Comparison of ENCODE assay signal across 13 cellular contexts in genomic region chr1:27406354-27406665, GRCh38. TPM values are rescaled to one million over a fixed set of nuclear protein-coding genes. Genes with fewer than 3 reads are reported as not detected.
A peak's percentile ranks its signal among the peaks of the same experiment; 100 is the strongest.
DNase-seq lines count a peak whose midpoint lies in the region; ATAC-seq and TF ChIP-seq lines count a peak whose summit lies in the region.
"Had no signal": no experiment of that assay in that cellular context is flagged by ENCODE, and none has a peak within 500 bp of the region (broad histone marks: within the 10 kb centered on the region; RNA-seq: fewer than 3 reads in every experiment).

No MANE protein-coding gene starts in this region.

- TF ChIP-seq POLR2A in transverse colon (IDR thresholded peaks at IDR 0.05), result no peak

- H3K4me3 ChIP-seq in transverse colon, result no peak overlapping the region
- H3K4me3 ChIP-seq in MG63, result no peak overlapping the region

- peaks cover 10 to 54% (median 42%) of the 10 kb centered on the region in 4 donors for H3K4me1 ChIP-seq in transverse colon

- in situ Hi-C loops in transverse colon (cut with MboI; ENCODE audit: low pct_ligation_motif_present in 1 of 4, low pct_unique_long_range_greater_than_20kb in 1 of 4, low sequenced_read_pairs in 3 of 4), result loop anchor here in 1 of 4 donors (10.0 kb wide), 1 partner anchor 198 kb away; the partner anchor contains the start of gene AHDC1

- TF ChIP-seq CTCF in transverse colon (IDR thresholded peaks at IDR 0.05), result no peak

- no peaks in the 10 kb centered on the region for H3K27me3 Mint-ChIP-seq in dendritic cell treated with granulocyte-macrophage colony-stimulating factor and Interleukin-4, amounts not matched to agents 40 ng/mL and 50 ng/mL, for 4 days
- no peaks in the 10 kb centered on the region for H3K27me3 Mint-ChIP-seq in naive B cell

- peak overlapping the region; percentile 4 to 82 (median 72) for H3K27ac ChIP-seq in transverse colon

- ATAC-seq in activated naive CD4-positive, alpha-beta T cell treated with anti-CD3 and anti-CD28 coated beads, Interleukin-2, amount 50 U/mL, for 72 hours, result no peak
- no peak for ATAC-seq in naive B cell (ENCODE audit: low read depth in 2 of 2)
- ATAC-seq: PC-3 had no signal

- DNase-seq in activated naive CD4-positive, alpha-beta T cell treated with anti-CD3 and anti-CD28 coated beads, Interleukin-2, amount 50 U/mL, for 72 hours (ENCODE audit: low spot score in 2 of 2), result no peak
- DNase-seq in activated naive CD4-positive, alpha-beta T cell treated with Interleukin-2 at 50 U/mL for 16 hours, result no peak
- DNase-seq in naive B cell (no peak), transverse colon (no peak), middle frontal gyrus (ENCODE audit: extremely low spot score, low spot score) (no peak), MG63 (no peak), NCI-H526 treated with DMSO at 0.1 percent for 48 hours (lab: John Stamatoyannopoulos, UW) (no peak)
- DNase-seq: MM.1S, occipital lobe, PC-3 had no signal

- peak overlapping the region; percentile 24 to 91 for H3K27ac Mint-ChIP-seq in activated naive CD4-positive, alpha-beta T cell treated with anti-CD3 and anti-CD28 coated beads, Interleukin-2, amount 50 U/mL, for 72 hours
- peak overlapping the region; percentile 16 for H3K27ac Mint-ChIP-seq in dendritic cell treated with granulocyte-macrophage colony-stimulating factor and Interleukin-4, amounts not matched to agents 40 ng/mL and 50 ng/mL, for 4 days
- peak overlapping the region in 5 of 6 donors; percentile 18 to 94 (median 86) for H3K27ac Mint-ChIP-seq in naive B cell
- H3K27ac Mint-ChIP-seq: activated T-helper 2 cell treated with anti-CD3 and anti-CD28 coated beads, Interferon-gamma antibody, Interleukin-2, Interleukin-4, amounts not matched to agents 10 μg/mL and 5 μg/mL and 100 μg/mL, durations not matched to agents 14 hours and 24 hours and 36 hours had no signal

- H3K9me3 Mint-ChIP-seq in activated naive CD4-positive, alpha-beta T cell treated with anti-CD3 and anti-CD28 coated beads, Interleukin-2, amount 50 U/mL, for 72 hours, result no peaks in the 10 kb centered on the region
- H3K9me3 Mint-ChIP-seq in dendritic cell treated with granulocyte-macrophage colony-stimulating factor and Interleukin-4, amounts not matched to agents 40 ng/mL and 50 ng/mL, for 4 days, result no peaks in the 10 kb centered on the region
- H3K9me3 Mint-ChIP-seq in naive B cell, result no peaks in the 10 kb centered on the region
- H3K9me3 Mint-ChIP-seq: activated T-helper 2 cell treated with anti-CD3 and anti-CD28 coated beads, Interferon-gamma antibody, Interleukin-2, Interleukin-4, amounts not matched to agents 10 μg/mL and 5 μg/mL and 100 μg/mL, durations not matched to agents 14 hours and 24 hours and 36 hours had no signal

- H3K27me3 ChIP-seq in transverse colon (no peaks in the 10 kb centered on the region), MG63 (no peaks in the 10 kb centered on the region)

- H3K9me3 ChIP-seq in transverse colon, result no peaks in the 10 kb centered on the region
- no peaks in the 10 kb centered on the region for H3K9me3 ChIP-seq in MG63

- no peaks in the 10 kb centered on the region for H3K36me3 Mint-ChIP-seq in activated naive CD4-positive, alpha-beta T cell treated with anti-CD3 and anti-CD28 coated beads, Interleukin-2, amount 50 U/mL, for 72 hours
- peaks cover 76% of the 10 kb centered on the region for H3K36me3 Mint-ChIP-seq in dendritic cell treated with granulocyte-macrophage colony-stimulating factor and Interleukin-4, amounts not matched to agents 40 ng/mL and 50 ng/mL, for 4 days (ENCODE audit: low read depth)
- H3K36me3 Mint-ChIP-seq in naive B cell, result peaks cover 7 to 12% of the 10 kb centered on the region in 2 donors

- no peak for TF ChIP-seq EP300 in transverse colon (IDR thresholded peaks at IDR 0.05; ENCODE audit: low read depth)

- no peak overlapping the region for H3K4me3 Mint-ChIP-seq in dendritic cell treated with granulocyte-macrophage colony-stimulating factor and Interleukin-4, amounts not matched to agents 40 ng/mL and 50 ng/mL, for 4 days
- H3K4me3 Mint-ChIP-seq in naive B cell, result peak overlapping the region in 3 of 8 donors; percentile 35 to 47 (median 42)

- WGBS in transverse colon (ENCODE audit: low coverage in 1 of 2), 2 donors, result 69% methylated on average over 4 of the region's 4 CpGs; no CpG with 5 or more reads in 1 of the 2 donors

- intact Hi-C loops in dendritic cell treated with granulocyte-macrophage colony-stimulating factor and Interleukin-4, amounts not matched to agents 40 ng/mL and 50 ng/mL, for 4 days (cut with micrococcal nuclease), result loop anchor here (10.0 kb wide), 1 partner anchor 258 kb away; no protein-coding TSS in a partner anchor
- intact Hi-C loops in transverse colon (cut with DNase I; ENCODE audit: low total_unique reads), result no loop called here

- peaks cover 61% of the 10 kb centered on the region for H3K4me1 Mint-ChIP-seq in dendritic cell treated with granulocyte-macrophage colony-stimulating factor and Interleukin-4, amounts not matched to agents 40 ng/mL and 50 ng/mL, for 4 days (ENCODE audit: low read depth)
- H3K4me1 Mint-ChIP-seq in naive B cell, result peaks cover 38 to 69% (median 68%) of the 10 kb centered on the region in 3 donors

- H3K36me3 ChIP-seq in transverse colon, result peaks cover 0 to 35% (median 15%) of the 10 kb centered on the region in 4 donors
- H3K36me3 ChIP-seq in MG63, result peaks cover 38% of the 10 kb centered on the region

RNA-seq across cellular contexts. Expression of gene GPR3, which starts 13.9 kb away (rescaled TPM):
- under 1 TPM; 0.25 to 0.72 TPM for total RNA-seq in activated naive CD4-positive, alpha-beta T cell treated with anti-CD3 and anti-CD28 coated beads, Interleukin-2, amount 50 U/mL, for 72 hours
- under 1 TPM in 4 of 6 donors, not detected in 2; 0.12 to 0.64 (median 0.35) TPM for polyA plus RNA-seq in naive B cell (ENCODE audit: low read depth in 6 of 6)
- total RNA-seq in transverse colon, result not detected
- total RNA-seq in MG63 (2014; rRNA removed; shearing (Covaris generic); ENCODE audit: low replicate concordance), result not detected in 2 replicates
- total RNA-seq: occipital lobe had no signal

RNA-seq across cellular contexts. Expression of gene CD164L2, which starts 23.2 kb away (rescaled TPM):
- total RNA-seq in activated naive CD4-positive, alpha-beta T cell treated with anti-CD3 and anti-CD28 coated beads, Interleukin-2, amount 50 U/mL, for 72 hours, result not detected
- not detected for polyA plus RNA-seq in naive B cell (ENCODE audit: low read depth in 6 of 6)
- not detected for total RNA-seq in transverse colon
- not detected in 2 replicates for total RNA-seq in MG63 (2014; rRNA removed; shearing (Covaris generic); ENCODE audit: low replicate concordance)
- total RNA-seq: activated T-helper 2 cell treated with anti-CD3 and anti-CD28 coated beads, Interferon-gamma antibody, Interleukin-2, Interleukin-4, amounts not matched to agents 10 μg/mL and 5 μg/mL and 100 μg/mL, durations not matched to agents 14 hours and 24 hours and 36 hours; dermis microvascular lymphatic vessel endothelial cell; occipital lobe had no signal

RNA-seq across cellular contexts. Expression of gene FCN3, which starts 31.7 kb away (rescaled TPM):
- not detected for total RNA-seq in activated naive CD4-positive, alpha-beta T cell treated with anti-CD3 and anti-CD28 coated beads, Interleukin-2, amount 50 U/mL, for 72 hours
- not detected for polyA plus RNA-seq in naive B cell (ENCODE audit: low read depth in 6 of 6)
- total RNA-seq in transverse colon, result 1 to 10 TPM in 2 of 4 donors, not detected in 2; 1.2 to 1.9 TPM
- not detected in 2 replicates for total RNA-seq in MG63 (2014; rRNA removed; shearing (Covaris generic); ENCODE audit: low replicate concordance)
- total RNA-seq: activated T-helper 2 cell treated with anti-CD3 and anti-CD28 coated beads, Interferon-gamma antibody, Interleukin-2, Interleukin-4, amounts not matched to agents 10 μg/mL and 5 μg/mL and 100 μg/mL, durations not matched to agents 14 hours and 24 hours and 36 hours; dermis microvascular lymphatic vessel endothelial cell; occipital lobe; PC-3 had no signal

RNA-seq across cellular contexts. Expression of gene MAP3K6, which starts 39.5 kb away (rescaled TPM):
- total RNA-seq in activated naive CD4-positive, alpha-beta T cell treated with anti-CD3 and anti-CD28 coated beads, Interleukin-2, amount 50 U/mL, for 72 hours, result 10 to 100 TPM in 1 of 2 donors, 1 to 10 TPM in 1; 5.5 to 14.7 TPM
- polyA plus RNA-seq in naive B cell (ENCODE audit: low read depth in 6 of 6), result 1 to 10 TPM in 4 of 6 donors, under 1 TPM in 1, not detected in 1; 0.80 to 2.7 (median 2.0) TPM
- 10 to 100 TPM; 13.5 to 35.5 (median 24.4) TPM for total RNA-seq in transverse colon
- 11.5 and 26.9 TPM in 2 replicates for total RNA-seq in MG63 (2014; rRNA removed; shearing (Covaris generic); ENCODE audit: low replicate concordance)

Comparison
In these comparisons a context has a peak if more than half of its experiments do, and no peak if none do; other contexts are left out.
1. H3K27ac Mint-ChIP-seq: peak in every context shown above with its lines; median percentile 86 in naive B cell; 58 in activated naive CD4-positive, alpha-beta T cell treated with anti-CD3 and anti-CD28 coated beads, Interleukin-2, amount 50 U/mL, for 72 hours; 16 in dendritic cell treated with granulocyte-macrophage colony-stimulating factor and Interleukin-4, amounts not matched to agents 40 ng/mL and 50 ng/mL, for 4 days.